8 cellular contexts compared by ENCODE assay signal in genomic region chr3:172040078-172040975, GRCh38. TPM values are rescaled to one million over a fixed set of nuclear protein-coding genes. Genes with fewer than 3 reads are reported as not detected.
DNase-seq lines count a peak whose midpoint lies in the region; ATAC-seq and TF ChIP-seq lines count a peak whose summit lies in the region.

No MANE protein-coding gene starts in this region.

- H3K9ac ChIP-seq in neural cell (ENCODE audit: low read length): peak overlapping the region; percentile 79

- CTCF ChIA-PET in OCI-LY7 (lab: Charles Lee; ENCODE audit: unreplicated experiment): no interaction called here
- CTCF ChIA-PET in activated naive CD4-positive, alpha-beta T cell treated with anti-CD3 and anti-CD28 coated beads, Interleukin-2, amount 10 ng/mL, durations not matched to agents 7 days and 5 days (lab: Charles Lee): interaction anchor here (1.5 kb wide), 1 partner anchor 292 kb away, joined by 3 read pairs; no protein-coding TSS in a partner anchor

- DNase-seq in AG09309 (ENCODE audit: low read depth) (peak; percentile 55), OCI-LY7 (ENCODE audit: low spot score) (peak; percentile 30), foreskin keratinocyte (peak in 1 of 2 donors; percentile 69), tibial nerve (ENCODE audit: low spot score in 2 of 2) (peak; percentile 56 to 61)
- DNase-seq in activated naive CD4-positive, alpha-beta T cell treated with anti-CD3 and anti-CD28 coated beads, Interleukin-2, amount 10 ng/mL, durations not matched to agents 7 days and 5 days: peak; percentile 54

- H3K27me3 ChIP-seq in foreskin keratinocyte (no peaks in the 10 kb centered on the region), neural cell (ENCODE audit: insufficient read depth, low read depth, low read length) (no peaks in the 10 kb centered on the region), tibial nerve (no peaks in the 10 kb centered on the region)

- TF ChIP-seq EP300 in neural cell (conservative IDR thresholded peaks at IDR 0.05; ENCODE audit: poor library complexity, severe bottlenecking) (no peak), tibial nerve (IDR thresholded peaks at IDR 0.05) (peak in 1 of 2 donors; percentile 63)

- H3K36me3 ChIP-seq in OCI-LY7 (ENCODE audit: insufficient read depth, low read length) (no peaks in the 10 kb centered on the region), neural cell (ENCODE audit: insufficient read depth, low read length) (no peaks in the 10 kb centered on the region), tibial nerve (peaks cover 0 to 4% (median 0%) of the 10 kb centered on the region in 3 donors)

- H3K79me2 ChIP-seq in OCI-LY7 (ENCODE audit: insufficient read depth, low read depth, low read length) (peaks cover 4% of the 10 kb centered on the region; the same call in 1 of the 2 replicates), neural cell (replicated peaks; ENCODE audit: insufficient read depth, low read length) (peaks cover 42% of the 10 kb centered on the region)

- H3K4me1 Mint-ChIP-seq in activated naive CD4-positive, alpha-beta T cell treated with anti-CD3 and anti-CD28 coated beads, Interleukin-2, amount 10 ng/mL, durations not matched to agents 7 days and 5 days: peaks cover 17% of the 10 kb centered on the region

- H3K4me2 ChIP-seq in OCI-LY7 (ENCODE audit: low read length) (peak overlapping the region; percentile 83), neural cell (ENCODE audit: low read length) (peak overlapping the region; percentile 32)

- H3K4me1 ChIP-seq in OCI-LY7 (ENCODE audit: insufficient read depth, low read length, poor library complexity, severe bottlenecking) (peaks cover 24% of the 10 kb centered on the region), foreskin keratinocyte (peaks cover 12% of the 10 kb centered on the region), tibial nerve (peaks cover 0 to 49% (median 10%) of the 10 kb centered on the region in 4 donors)

- TF ChIP-seq CTCF in AG09309 (IDR thresholded peaks at IDR 0.05; ENCODE audit: control insufficient read depth, insufficient read depth, low read depth, low read length, missing control alignments) (peak; percentile 11), OCI-LY7 (conservative IDR thresholded peaks at IDR 0.05; ENCODE audit: low read length) (peak; percentile 36; the same call in 1 of the 2 replicates), foreskin keratinocyte (conservative IDR thresholded peaks at IDR 0.05) (peak; percentile 39), neural cell (IDR thresholded peaks at IDR 0.05; ENCODE audit: poor library complexity, severe bottlenecking) (no peak), tibial nerve (IDR thresholded peaks at IDR 0.05) (peak in 2 of 5 experiments; percentile 23 to 40)

- no peaks in the 10 kb centered on the region for H3K9me3 Mint-ChIP-seq in activated naive CD4-positive, alpha-beta T cell treated with anti-CD3 and anti-CD28 coated beads, Interleukin-2, amount 10 ng/mL, durations not matched to agents 7 days and 5 days

- TF ChIP-seq RAD21 in neural cell (conservative IDR thresholded peaks at IDR 0.05): no peak

- H4K20me1 ChIP-seq in OCI-LY7 (ENCODE audit: insufficient read depth, low read length): peaks cover 5% of the 10 kb centered on the region
- no peaks in the 10 kb centered on the region for H4K20me1 ChIP-seq in neural cell (ENCODE audit: insufficient read depth)

- H3K27ac Mint-ChIP-seq in activated naive CD4-positive, alpha-beta T cell treated with anti-CD3 and anti-CD28 coated beads, Interleukin-2, amount 10 ng/mL, durations not matched to agents 7 days and 5 days: no peak overlapping the region

- ATAC-seq in GM18858 (IDR thresholded peaks at IDR 0.05; ENCODE audit: unreplicated experiment): peak; percentile 19
- ATAC-seq in HG03280 (IDR thresholded peaks at IDR 0.05; ENCODE audit: unreplicated experiment): peak; percentile 34
- ATAC-seq in foreskin keratinocyte: peak; percentile 64

- H3K4me3 Mint-ChIP-seq in activated naive CD4-positive, alpha-beta T cell treated with anti-CD3 and anti-CD28 coated beads, Interleukin-2, amount 10 ng/mL, durations not matched to agents 7 days and 5 days: peak overlapping the region; percentile 96

- no peaks in the 10 kb centered on the region for H3K9me2 ChIP-seq in OCI-LY7 (ENCODE audit: insufficient read depth, low read length)
- no peaks in the 10 kb centered on the region for H3K9me2 ChIP-seq in neural cell (ENCODE audit: insufficient read depth, low read length)

- H3K27me3 Mint-ChIP-seq in activated naive CD4-positive, alpha-beta T cell treated with anti-CD3 and anti-CD28 coated beads, Interleukin-2, amount 10 ng/mL, durations not matched to agents 7 days and 5 days: peaks cover 20% of the 10 kb centered on the region

- BruUV-seq in OCI-LY7 (replicated peaks; lab: Mats Ljungman, UMichigan): no TSS peak

- H2AFZ ChIP-seq in OCI-LY7 (ENCODE audit: low read length) (peak overlapping the region; percentile 80), neural cell (ENCODE audit: low read depth, low read length) (peak overlapping the region; percentile 75)

- peak; percentile 59 to 79 for TF ChIP-seq POLR2A in tibial nerve (IDR thresholded peaks at IDR 0.05)

- POLR2A ChIA-PET in OCI-LY7 (lab: Charles Lee): interaction anchor here (0.6 to 1.2 kb wide), 2 partner anchors 63 to 101 kb away, joined by 3 read pairs; no protein-coding TSS in a partner anchor

- H3K36me3 Mint-ChIP-seq in activated naive CD4-positive, alpha-beta T cell treated with anti-CD3 and anti-CD28 coated beads, Interleukin-2, amount 10 ng/mL, durations not matched to agents 7 days and 5 days: peaks cover 2% of the 10 kb centered on the region

- no peaks in the 10 kb centered on the region for H3F3A ChIP-seq in neural cell (ENCODE audit: insufficient read depth, low read length, poor library complexity, severe bottlenecking)

- H3K4me3 ChIP-seq in AG09309 (ENCODE audit: control insufficient read depth, low read depth, low read length) (peak overlapping the region; percentile 86), OCI-LY7 (ENCODE audit: low read depth, low read length, poor library complexity, severe bottlenecking) (peak overlapping the region; percentile 98), neural cell (ENCODE audit: low read length) (peak overlapping the region; percentile 93), tibial nerve (peak overlapping the region; percentile 98 to 100 (median 98))

- WGBS in tibial nerve, 2 donors: 0 to 1% methylated on average over 29 to 64 of the region's 103 CpGs

- intact Hi-C loops in OCI-LY7 (cut with micrococcal nuclease; ENCODE audit: unreplicated experiment): no loop called here

- H3K27ac ChIP-seq in OCI-LY7 (ENCODE audit: low read depth, low read length, poor library complexity, severe bottlenecking) (peak overlapping the region; percentile 21), foreskin keratinocyte (peak overlapping the region; percentile 89), neural cell (ENCODE audit: low read length) (peak overlapping the region; percentile 70), tibial nerve (peak overlapping the region; percentile 96 to 100 (median 98))

- H3K9me3 ChIP-seq in OCI-LY7 (ENCODE audit: low read length) (no peaks in the 10 kb centered on the region), neural cell (ENCODE audit: low read length) (no peaks in the 10 kb centered on the region), tibial nerve (no peaks in the 10 kb centered on the region)

TF ChIP-seq in neural cell, 6 proteins besides CTCF, POLR2A, EP300 and RAD21:
- TF ChIP-seq REST (IDR thresholded peaks at IDR 0.05; ENCODE audit: borderline replicate concordance) (no peak), TAF1 (IDR thresholded peaks at IDR 0.05; ENCODE audit: low read depth) (no peak), EZH2 (IDR thresholded peaks at IDR 0.05; ENCODE audit: borderline replicate concordance, insufficient read depth, low read length, poor library complexity, severe bottlenecking) (no peak), MXI1 (conservative IDR thresholded peaks at IDR 0.05; ENCODE audit: poor library complexity, severe bottlenecking) (no peak), POLR2AphosphoS5 (IDR thresholded peaks at IDR 0.05) (no peak), SMC3 (conservative IDR thresholded peaks at IDR 0.05; ENCODE audit: poor library complexity) (no peak)

RNA-seq across cellular contexts. Expression of gene FNDC3B, which starts 0.9 kb away (rescaled TPM):
- 17.3 and 23.3 TPM in 2 replicates for total RNA-seq in OCI-LY7 (2014; rRNA removed; shearing (Covaris generic))
- total RNA-seq in OCI-LY7 (2022): 28.5 and 43.3 TPM in 2 replicates
- 47.4 and 52.3 TPM in 2 replicates for total RNA-seq in foreskin keratinocyte
- polyA plus RNA-seq in foreskin keratinocyte: 11.1 and 11.9 TPM in 2 replicates
- polyA plus RNA-seq in neural cell: 4.2 and 4.9 TPM in 2 replicates
- 19.7 and 24.1 TPM in 2 replicates for polyA minus RNA-seq in neural cell
- 100 to 1,000 TPM in 2 of 4 donors, 10 to 100 TPM in 2; 87.5 to 106 (median 95.7) TPM for total RNA-seq in tibial nerve

Comparison
In these comparisons a context has a peak if more than half of its experiments do, and no peak if none do; other contexts are left out.
1. H3K27ac ChIP-seq: peak in every context shown above with its lines; median percentile 98 in tibial nerve; 89 in foreskin keratinocyte; 70 in neural cell; 21 in OCI-LY7.